ENCODE assay signal across 1 cellular context in genomic region chr16:57132470-57132869, GRCh38.
TF ChIP-seq lines count a peak whose summit lies in the region.

No MANE protein-coding gene starts in this region.

TF ChIP-seq in IMR-90, 13 proteins besides CTCF, POLR2A, EP300 and RAD21 (continued from another document):
- no peak for TF ChIP-seq USF2 (IDR thresholded peaks at IDR 0.05; ENCODE audit: low read depth, low read length)
